Comparison of ENCODE assay signal across 1 cellular context in the genomic region with DNA sequence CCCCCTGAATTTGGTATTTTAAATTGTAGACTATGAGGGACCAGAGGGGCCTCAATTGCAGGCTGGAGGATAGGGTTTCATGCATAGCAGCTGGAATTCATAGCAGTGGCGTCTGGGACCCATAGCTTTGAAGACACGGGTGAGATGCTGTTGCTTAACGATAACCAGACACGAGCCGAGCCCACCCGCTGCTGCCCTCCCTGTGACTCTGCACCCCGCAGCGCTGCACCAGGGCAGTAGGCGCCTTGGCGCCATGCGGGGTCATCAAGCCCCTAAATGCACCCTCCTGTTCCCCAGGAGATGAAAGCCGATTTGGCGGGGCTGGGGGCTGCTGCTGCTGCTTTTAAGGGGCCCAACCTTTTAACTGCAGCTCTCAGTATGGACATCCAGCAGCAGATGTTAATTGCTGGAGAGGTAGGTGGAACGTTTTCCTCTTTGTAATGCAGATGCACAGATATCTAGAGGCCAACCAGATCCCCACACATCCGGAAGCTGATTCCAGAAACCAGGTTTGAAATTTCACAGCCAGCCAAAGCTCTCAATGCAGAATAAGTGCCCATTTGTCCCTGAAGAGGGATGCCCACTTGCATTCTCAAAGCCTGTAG.
TF ChIP-seq lines count a peak whose summit lies in the region.

No MANE protein-coding gene starts in this region.

TF ChIP-seq in IMR-90, 13 proteins besides CTCF, POLR2A, EP300 and RAD21:
- TF ChIP-seq NFE2L2 (IDR thresholded peaks at IDR 0.05; ENCODE audit: low read depth, low read length) (no peak), RCOR1 (IDR thresholded peaks at IDR 0.05; ENCODE audit: insufficient replicate concordance, low read length) (no peak), FOS (IDR thresholded peaks at IDR 0.05; ENCODE audit: low read depth, low read length) (no peak), MAZ (IDR thresholded peaks at IDR 0.05; ENCODE audit: borderline replicate concordance, low read depth, low read length) (no peak)
- TF ChIP-seq, protein P1, sequence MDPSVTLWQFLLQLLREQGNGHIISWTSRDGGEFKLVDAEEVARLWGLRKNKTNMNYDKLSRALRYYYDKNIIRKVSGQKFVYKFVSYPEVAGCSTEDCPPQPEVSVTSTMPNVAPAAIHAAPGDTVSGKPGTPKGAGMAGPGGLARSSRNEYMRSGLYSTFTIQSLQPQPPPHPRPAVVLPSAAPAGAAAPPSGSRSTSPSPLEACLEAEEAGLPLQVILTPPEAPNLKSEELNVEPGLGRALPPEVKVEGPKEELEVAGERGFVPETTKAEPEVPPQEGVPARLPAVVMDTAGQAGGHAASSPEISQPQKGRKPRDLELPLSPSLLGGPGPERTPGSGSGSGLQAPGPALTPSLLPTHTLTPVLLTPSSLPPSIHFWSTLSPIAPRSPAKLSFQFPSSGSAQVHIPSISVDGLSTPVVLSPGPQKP (IDR thresholded peaks at IDR 0.05; ENCODE audit: borderline replicate concordance, low read depth, low read length), result no peak
TF ChIP-seq in IMR-90: peak in this region for 0.
